In the genomic region with DNA sequence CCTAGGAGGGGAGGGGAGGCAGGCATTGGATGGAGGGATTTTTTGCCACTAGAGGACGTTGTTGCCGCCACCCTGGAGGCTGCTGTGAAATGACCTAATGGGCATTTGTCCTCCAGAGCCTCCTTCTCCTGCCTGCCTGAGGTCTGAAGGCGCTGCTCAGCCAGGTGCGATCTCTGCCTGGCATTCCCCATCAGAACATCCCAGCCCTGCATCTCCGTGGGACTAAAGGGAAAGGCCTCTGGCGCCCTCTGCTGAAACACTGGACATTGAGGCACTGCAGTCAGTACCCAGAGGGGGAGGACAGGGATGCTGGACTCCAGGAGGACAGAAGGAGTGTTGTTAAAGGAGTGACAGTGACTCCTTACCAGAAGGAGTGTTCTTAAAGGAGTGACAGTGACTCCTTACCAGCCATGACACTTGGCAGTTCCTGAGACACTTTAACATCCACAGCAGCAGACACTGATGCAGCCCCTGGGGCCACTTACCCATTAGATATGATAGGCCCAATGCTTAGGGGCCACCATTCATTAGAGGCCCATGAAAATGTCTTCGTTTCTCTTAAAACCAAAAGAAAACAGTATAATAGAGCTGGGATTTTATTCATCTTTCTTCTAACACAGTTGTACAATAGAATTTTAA, we compare ENCODE assay signal across 8 cellular contexts. TPM values are rescaled to one million over a fixed set of nuclear protein-coding genes. Genes with fewer than 3 reads are reported as not detected.
DNase-seq lines count a peak whose midpoint lies in the region; ATAC-seq and TF ChIP-seq lines count a peak whose summit lies in the region.

No MANE protein-coding gene starts in this region.

- peak; percentile 35 to 42 for DNase-seq in activated T-cell treated with anti-CD3 and anti-CD28 coated beads, Interleukin-2, amount 50 U/mL, for 72 hours
- no peak for DNase-seq in activated T-cell treated with anti-CD3 and anti-CD28 coated beads, Interleukin-2, amount 50 U/mL, for 24 hours
- DNase-seq in NCI-H2107 (lab: John Stamatoyannopoulos, UW) (peak; percentile 36), glomerular visceral epithelial cell (ENCODE audit: extremely low spot score) (peak; percentile 53), posterior cingulate gyrus (peak; percentile 39 to 96 (median 83))
- DNase-seq in activated CD8-positive, alpha-beta T cell treated with anti-CD3 and anti-CD28 coated beads for 36 hours: peak; percentile 72
- DNase-seq in effector CD4-positive, alpha-beta T cell: no peak

- intact Hi-C loops in activated CD8-positive, alpha-beta T cell treated with anti-CD3 and anti-CD28 coated beads for 36 hours (cut with micrococcal nuclease): loop anchor here (5.0 kb wide), 1 partner anchor 480 kb away; no protein-coding TSS in a partner anchor
- intact Hi-C loops in posterior cingulate gyrus (cut with DNase I): no loop called here

- CTCF ChIA-PET in activated CD8-positive, alpha-beta T cell treated with anti-CD3 and anti-CD28 coated beads for 36 hours (lab: Charles Lee): interaction anchor here (1.0 to 1.6 kb wide), 3 partner anchors 126 to 132 kb away, joined by 4 to 6 read pairs (median 4); no protein-coding TSS in a partner anchor

- POLR2A ChIA-PET in activated CD8-positive, alpha-beta T cell treated with anti-CD3 and anti-CD28 coated beads for 36 hours (lab: Charles Lee): no interaction called here

- H3K27me3 Mint-ChIP-seq in activated T-cell treated with anti-CD3 and anti-CD28 coated beads, Interleukin-2, amount 50 U/mL, for 72 hours (ENCODE audit: low read depth): peaks cover 10% of the 10 kb centered on the region
- H3K27me3 Mint-ChIP-seq in activated T-cell treated with anti-CD3 and anti-CD28 coated beads, Interleukin-2, amount 50 U/mL, for 24 hours: peaks cover 29% of the 10 kb centered on the region
- peaks cover 10% of the 10 kb centered on the region for H3K27me3 Mint-ChIP-seq in activated CD8-positive, alpha-beta T cell treated with anti-CD3 and anti-CD28 coated beads for 36 hours

- no peak for TF ChIP-seq CTCF in activated CD8-positive, alpha-beta T cell treated with anti-CD3 and anti-CD28 coated beads for 36 hours (IDR thresholded peaks at IDR 0.05)

- peak; percentile 48 to 49 for ATAC-seq in activated T-cell treated with anti-CD3 and anti-CD28 coated beads, Interleukin-2, amount 50 U/mL, for 72 hours (replicated peaks in 1 of 2)
- ATAC-seq in activated CD8-positive, alpha-beta T cell treated with anti-CD3 and anti-CD28 coated beads for 36 hours: peak; percentile 46
- no peak for ATAC-seq in GM19023 (IDR thresholded peaks at IDR 0.05; ENCODE audit: unreplicated experiment)

- H3K9me3 Mint-ChIP-seq in activated T-cell treated with anti-CD3 and anti-CD28 coated beads, Interleukin-2, amount 50 U/mL, for 72 hours: no peaks in the 10 kb centered on the region
- H3K9me3 Mint-ChIP-seq in activated T-cell treated with anti-CD3 and anti-CD28 coated beads, Interleukin-2, amount 50 U/mL, for 24 hours: peaks cover 2% of the 10 kb centered on the region
- peaks cover 5% of the 10 kb centered on the region for H3K9me3 Mint-ChIP-seq in activated CD8-positive, alpha-beta T cell treated with anti-CD3 and anti-CD28 coated beads for 36 hours

- peaks cover 0 to 2% of the 10 kb centered on the region in 2 donors for H3K36me3 Mint-ChIP-seq in activated T-cell treated with anti-CD3 and anti-CD28 coated beads, Interleukin-2, amount 50 U/mL, for 72 hours (ENCODE audit: insufficient read depth in 2 of 2)
- H3K36me3 Mint-ChIP-seq in activated T-cell treated with anti-CD3 and anti-CD28 coated beads, Interleukin-2, amount 50 U/mL, for 24 hours (ENCODE audit: low read depth): no peaks in the 10 kb centered on the region
- peaks cover 2% of the 10 kb centered on the region for H3K36me3 Mint-ChIP-seq in activated CD8-positive, alpha-beta T cell treated with anti-CD3 and anti-CD28 coated beads for 36 hours (ENCODE audit: low read depth)

- H3K27ac Mint-ChIP-seq in activated T-cell treated with anti-CD3 and anti-CD28 coated beads, Interleukin-2, amount 50 U/mL, for 72 hours: no peak overlapping the region
- H3K27ac Mint-ChIP-seq in activated T-cell treated with anti-CD3 and anti-CD28 coated beads, Interleukin-2, amount 50 U/mL, for 24 hours: no peak overlapping the region
- no peak overlapping the region for H3K27ac Mint-ChIP-seq in activated CD8-positive, alpha-beta T cell treated with anti-CD3 and anti-CD28 coated beads for 36 hours

- no peak overlapping the region for H3K4me3 Mint-ChIP-seq in activated T-cell treated with anti-CD3 and anti-CD28 coated beads, Interleukin-2, amount 50 U/mL, for 72 hours
- H3K4me3 Mint-ChIP-seq in activated T-cell treated with anti-CD3 and anti-CD28 coated beads, Interleukin-2, amount 50 U/mL, for 24 hours: no peak overlapping the region
- no peak overlapping the region for H3K4me3 Mint-ChIP-seq in activated CD8-positive, alpha-beta T cell treated with anti-CD3 and anti-CD28 coated beads for 36 hours

- H3K4me1 Mint-ChIP-seq in activated T-cell treated with anti-CD3 and anti-CD28 coated beads, Interleukin-2, amount 50 U/mL, for 72 hours (ENCODE audit: low read depth): peaks cover 24% of the 10 kb centered on the region
- peaks cover 12% of the 10 kb centered on the region for H3K4me1 Mint-ChIP-seq in activated T-cell treated with anti-CD3 and anti-CD28 coated beads, Interleukin-2, amount 50 U/mL, for 24 hours (ENCODE audit: low read depth)
- H3K4me1 Mint-ChIP-seq in activated CD8-positive, alpha-beta T cell treated with anti-CD3 and anti-CD28 coated beads for 36 hours (ENCODE audit: low read depth): peaks cover 4% of the 10 kb centered on the region

RNA-seq across cellular contexts. Expression of gene THNSL2, which starts 17.0 kb away (rescaled TPM):
- 1 to 10 TPM; 2.6 to 3.6 TPM for total RNA-seq in activated T-cell treated with anti-CD3 and anti-CD28 coated beads, Interleukin-2, amount 50 U/mL, for 72 hours
- under 1 TPM in 1 of 2 experiments, not detected in 1; 0.38 TPM for total RNA-seq in activated CD8-positive, alpha-beta T cell treated with anti-CD3 and anti-CD28 coated beads for 36 hours

RNA-seq across cellular contexts. Expression of gene FABP1, which starts 59.3 kb away (rescaled TPM):
- not detected for total RNA-seq in activated T-cell treated with anti-CD3 and anti-CD28 coated beads, Interleukin-2, amount 50 U/mL, for 72 hours
- not detected for total RNA-seq in activated CD8-positive, alpha-beta T cell treated with anti-CD3 and anti-CD28 coated beads for 36 hours

Comparison
In these comparisons a context has a peak if more than half of its experiments do, and no peak if none do; other contexts are left out.
1. DNase-seq: peak in activated T-cell treated with anti-CD3 and anti-CD28 coated beads, Interleukin-2, amount 50 U/mL, for 72 hours (2 of 2), NCI-H2107 (single experiment), activated CD8-positive, alpha-beta T cell treated with anti-CD3 and anti-CD28 coated beads for 36 hours (single experiment), glomerular visceral epithelial cell (single experiment) and posterior cingulate gyrus (10 of 10); none in activated T-cell treated with anti-CD3 and anti-CD28 coated beads, Interleukin-2, amount 50 U/mL, for 24 hours (single experiment) and effector CD4-positive, alpha-beta T cell (single experiment).